ENCODE assay signal across 16 cellular contexts in the genomic region with DNA sequence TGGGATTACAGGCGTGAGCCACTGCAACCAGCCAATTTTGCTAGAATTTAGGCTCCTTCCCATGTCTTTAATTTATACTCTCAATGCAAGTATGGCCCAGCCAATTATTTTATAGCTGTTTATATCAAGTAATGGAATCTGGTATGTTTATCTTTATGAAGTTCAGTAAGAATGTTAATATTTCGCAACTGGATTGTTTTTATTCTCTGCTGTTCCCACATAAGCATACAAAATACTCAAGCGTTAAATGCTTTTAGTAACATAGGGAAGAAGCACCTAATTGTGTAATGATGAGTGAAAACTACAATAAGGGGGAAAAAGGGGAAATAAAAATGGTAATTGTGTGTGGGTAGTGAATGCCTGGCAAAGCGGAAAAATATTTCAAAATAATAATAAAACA. TPM values are rescaled to one million over a fixed set of nuclear protein-coding genes. Genes with fewer than 3 reads are reported as not detected.
A peak's percentile ranks its signal among the peaks of the same experiment; 100 is the strongest.
DNase-seq lines count a peak whose midpoint lies in the region; ATAC-seq and TF ChIP-seq lines count a peak whose summit lies in the region.
"Had no signal": no experiment of that assay in that cellular context is flagged by ENCODE, and none has a peak within 500 bp of the region (broad histone marks: within the 10 kb centered on the region; RNA-seq: fewer than 3 reads in every experiment).

No MANE protein-coding gene starts in this region.

- no peak overlapping the region for H4K91ac ChIP-seq in IMR-90 (ENCODE audit: insufficient read depth, low read depth, low read length)

- no peak overlapping the region for H2AK9ac ChIP-seq in IMR-90 (replicated peaks; ENCODE audit: low read depth, low read length, poor library complexity)

- in situ Hi-C loops in IMR-90 (cut with MboI; ENCODE audit: low sequenced_read_pairs): no loop called here

- H3K14ac ChIP-seq in IMR-90 (replicated peaks; ENCODE audit: low read depth, low read length): no peak overlapping the region

- intact Hi-C loops in IMR-90 (cut with micrococcal nuclease): no loop called here
- intact Hi-C loops in activated naive CD4-positive, alpha-beta T cell treated with anti-CD3 and anti-CD28 coated beads for 36 hours (cut with micrococcal nuclease): no loop called here
- intact Hi-C loops in activated CD4-positive, alpha-beta memory T cell treated with anti-CD3 and anti-CD28 coated beads for 36 hours (cut with micrococcal nuclease): no loop called here

- no peak overlapping the region for H3K18ac ChIP-seq in IMR-90 (ENCODE audit: low read depth, low read length)

- H3K36me3 Mint-ChIP-seq in activated naive CD4-positive, alpha-beta T cell treated with anti-CD3 and anti-CD28 coated beads for 36 hours (ENCODE audit: low read depth): peaks cover 33% of the 10 kb centered on the region
- peaks cover 32% of the 10 kb centered on the region for H3K36me3 Mint-ChIP-seq in activated CD4-positive, alpha-beta memory T cell treated with anti-CD3 and anti-CD28 coated beads for 36 hours

- H3K9me3 Mint-ChIP-seq in activated naive CD4-positive, alpha-beta T cell treated with anti-CD3 and anti-CD28 coated beads for 36 hours: no peaks in the 10 kb centered on the region
- H3K9me3 Mint-ChIP-seq in activated CD4-positive, alpha-beta memory T cell treated with anti-CD3 and anti-CD28 coated beads for 36 hours: no peaks in the 10 kb centered on the region
- H3K9me3 Mint-ChIP-seq: activated T-helper 1 cell treated with anti-CD3 and anti-CD28 coated beads, Interleukin-12 subunit alpha, Interleukin-12 subunit beta, Interleukin-2, Interleukin-4 antibody, amounts not matched to agents 30 ng/mL and 10 ng/mL and 1 ng/mL, durations not matched to agents 14 hours and 24 hours and 36 hours; nephron; stimulated activated naive CD8-positive, alpha-beta T cell treated with anti-CD3 and anti-CD28 coated beads, Interleukin-15, amount 100 ng/mL, for 72 hours; T-cell had no signal

- H3K4me2 ChIP-seq in IMR-90 (ENCODE audit: low read depth, low read length) (no peak overlapping the region), SU-DHL-6 (ENCODE audit: low read depth, low read length, poor library complexity, severe bottlenecking) (peak overlapping the region; percentile 15)

- peak; percentile 31 for DNase-seq in AG04449 (ENCODE audit: low read depth, low spot score)
- DNase-seq in IMR-90: peak; percentile 72
- DNase-seq in foreskin fibroblast: peak; percentile 9 to 38
- no peak for DNase-seq in NCI-H345 treated with DMSO at 0.1 percent for 48 hours (lab: John Stamatoyannopoulos, UW; ENCODE audit: unreplicated experiment)
- DNase-seq in activated naive CD4-positive, alpha-beta T cell treated with anti-CD3 and anti-CD28 coated beads for 36 hours: no peak
- no peak for DNase-seq in activated CD4-positive, alpha-beta memory T cell treated with anti-CD3 and anti-CD28 coated beads for 36 hours
- DNase-seq in GDM1 (lab: John Stamatoyannopoulos, UW): no peak
- DNase-seq: glutamatergic neuron; GOT3; NCI-H2081 treated with DMSO at 0.1 percent for 48 hours; NCI-H69; stimulated activated naive CD8-positive, alpha-beta T cell treated with anti-CD3 and anti-CD28 coated beads, Interleukin-15, amount 100 ng/mL, for 72 hours; T-cell had no signal

- no peak overlapping the region for H3K27ac Mint-ChIP-seq in activated naive CD4-positive, alpha-beta T cell treated with anti-CD3 and anti-CD28 coated beads for 36 hours
- no peak overlapping the region for H3K27ac Mint-ChIP-seq in activated CD4-positive, alpha-beta memory T cell treated with anti-CD3 and anti-CD28 coated beads for 36 hours
- H3K27ac Mint-ChIP-seq: activated T-helper 1 cell treated with anti-CD3 and anti-CD28 coated beads, Interleukin-12 subunit alpha, Interleukin-12 subunit beta, Interleukin-2, Interleukin-4 antibody, amounts not matched to agents 30 ng/mL and 10 ng/mL and 1 ng/mL, durations not matched to agents 14 hours and 24 hours and 36 hours; stimulated activated naive CD8-positive, alpha-beta T cell treated with anti-CD3 and anti-CD28 coated beads, Interleukin-15, amount 100 ng/mL, for 72 hours; T-cell had no signal

- H3K27me3 Mint-ChIP-seq in activated naive CD4-positive, alpha-beta T cell treated with anti-CD3 and anti-CD28 coated beads for 36 hours (ENCODE audit: low read depth): no peaks in the 10 kb centered on the region
- H3K27me3 Mint-ChIP-seq in activated CD4-positive, alpha-beta memory T cell treated with anti-CD3 and anti-CD28 coated beads for 36 hours: no peaks in the 10 kb centered on the region
- H3K27me3 Mint-ChIP-seq: stimulated activated naive CD8-positive, alpha-beta T cell treated with anti-CD3 and anti-CD28 coated beads, Interleukin-15, amount 100 ng/mL, for 72 hours; T-cell had no signal

- no peak overlapping the region for H2BK120ac ChIP-seq in IMR-90 (ENCODE audit: low read depth, low read length)

- H4K20me1 ChIP-seq in IMR-90 (ENCODE audit: insufficient read depth, low read length) (0 out of 2 replicates have a peak, but pooled peaks cover 2% of the 10 kb centered on the region), SU-DHL-6 (ENCODE audit: low read depth, low read length) (no peaks in the 10 kb centered on the region)

- peak overlapping the region; percentile 48; the same call in 1 of the 2 replicates for H3K4ac ChIP-seq in IMR-90 (ENCODE audit: low read depth, low read length)

- peak; percentile 82 for ATAC-seq in IMR-90 (ENCODE audit: low read depth)
- ATAC-seq: stimulated activated naive CD8-positive, alpha-beta T cell treated with anti-CD3 and anti-CD28 coated beads, Interleukin-15, amount 100 ng/mL, for 72 hours; T-cell had no signal

- CTCF ChIA-PET in AG04449 (lab: Yijun Ruan, JAX) (no interaction called here), IMR-90 (lab: Yijun Ruan, JAX) (interaction anchor here (0.6 kb wide), 1 partner anchor 12 kb away, joined by 5 read pairs; no protein-coding TSS in a partner anchor)
- CTCF ChIA-PET in activated naive CD4-positive, alpha-beta T cell treated with anti-CD3 and anti-CD28 coated beads for 36 hours (lab: Charles Lee): no interaction called here
- CTCF ChIA-PET in activated CD4-positive, alpha-beta memory T cell treated with anti-CD3 and anti-CD28 coated beads for 36 hours (lab: Charles Lee): no interaction called here

- POLR2A ChIA-PET in AG04449 (lab: Yijun Ruan, JAX) (no interaction called here), IMR-90 (lab: Charles Lee; ENCODE audit: unreplicated experiment) (no interaction called here)
- POLR2A ChIA-PET in activated CD4-positive, alpha-beta memory T cell treated with anti-CD3 and anti-CD28 coated beads for 36 hours (lab: Charles Lee): no interaction called here

- H2AK5ac ChIP-seq in IMR-90 (ENCODE audit: low read depth, low read length): no peak overlapping the region

- no peaks in the 10 kb centered on the region for H3K9me1 ChIP-seq in IMR-90 (ENCODE audit: insufficient read depth, low read length)

- no peaks in the 10 kb centered on the region for H3K9me2 ChIP-seq in SU-DHL-6 (replicated peaks; ENCODE audit: insufficient read depth, low read length)

- no peak overlapping the region for H2BK20ac ChIP-seq in IMR-90 (ENCODE audit: low read depth, low read length)

- no CpG with 5 or more reads among the region's 4 CpGs for whole genome bisulfite sequencing in IMR-90 (ENCODE audit: extremely low coverage in 2 of 2, insufficient read length in 1 of 2), 2 experiments

- H3K27me3 ChIP-seq in IMR-90 (ENCODE audit: control insufficient read depth, insufficient read depth, low read length): no peaks in the 10 kb centered on the region
- no peaks in the 10 kb centered on the region for H3K27me3 ChIP-seq in SU-DHL-6 (ENCODE audit: low read length)

- no peak overlapping the region for H3K23ac ChIP-seq in IMR-90 (ENCODE audit: low read depth, low read length)

- no peak for TF ChIP-seq RAD21 in IMR-90 (IDR thresholded peaks at IDR 0.05; ENCODE audit: low read length)

- TF ChIP-seq POLR2A in IMR-90 (IDR thresholded peaks at IDR 0.05; ENCODE audit: low read depth, low read length): no peak

- TF ChIP-seq CTCF in AG04449 (IDR thresholded peaks at IDR 0.05; ENCODE audit: insufficient read depth, low read length, missing control alignments) (no peak), IMR-90 (conservative IDR thresholded peaks at IDR 0.05; ENCODE audit: low read depth, low read length) (no peak), SU-DHL-6 (IDR thresholded peaks at IDR 0.05; ENCODE audit: insufficient read depth, low read length, poor library complexity, severe bottlenecking) (no peak), foreskin fibroblast (IDR thresholded peaks at IDR 0.05; ENCODE audit: low read depth, low read length) (no peak)

- H3K9me3 ChIP-seq in IMR-90 (ENCODE audit: control insufficient read depth, insufficient read depth, low read length) (no peaks in the 10 kb centered on the region), SU-DHL-6 (ENCODE audit: insufficient read depth, low read length) (no peaks in the 10 kb centered on the region)

- H2AFZ ChIP-seq in IMR-90 (replicated peaks; ENCODE audit: low read length, poor library complexity) (no peak overlapping the region), SU-DHL-6 (ENCODE audit: low read depth, low read length, severe bottlenecking) (no peak overlapping the region)

- H3K36me3 ChIP-seq in IMR-90 (ENCODE audit: control insufficient read depth, insufficient read depth, low read length): peaks cover 8% of the 10 kb centered on the region
- peaks cover 16% of the 10 kb centered on the region for H3K36me3 ChIP-seq in SU-DHL-6 (ENCODE audit: low read length)

- H3K79me2 ChIP-seq in SU-DHL-6 (ENCODE audit: insufficient read depth, low read length): peaks cover 31% of the 10 kb centered on the region

- H3K4me3 ChIP-seq in AG04449 (ENCODE audit: low read depth, low read length) (no peak overlapping the region), IMR-90 (ENCODE audit: insufficient read depth, low read depth, low read length) (no peak overlapping the region), SU-DHL-6 (ENCODE audit: insufficient read depth, low read length, poor library complexity, severe bottlenecking) (no peak overlapping the region), foreskin fibroblast (ENCODE audit: low read depth in 1 of 2, low read length in 2 of 2) (no peak overlapping the region)

- no peak overlapping the region for H3K4me3 Mint-ChIP-seq in activated naive CD4-positive, alpha-beta T cell treated with anti-CD3 and anti-CD28 coated beads for 36 hours
- no peak overlapping the region for H3K4me3 Mint-ChIP-seq in activated CD4-positive, alpha-beta memory T cell treated with anti-CD3 and anti-CD28 coated beads for 36 hours
- H3K4me3 Mint-ChIP-seq: activated T-helper 1 cell treated with anti-CD3 and anti-CD28 coated beads, Interleukin-12 subunit alpha, Interleukin-12 subunit beta, Interleukin-2, Interleukin-4 antibody, amounts not matched to agents 30 ng/mL and 10 ng/mL and 1 ng/mL, durations not matched to agents 14 hours and 24 hours and 36 hours; nephron; stimulated activated naive CD8-positive, alpha-beta T cell treated with anti-CD3 and anti-CD28 coated beads, Interleukin-15, amount 100 ng/mL, for 72 hours; T-cell had no signal

- no peak overlapping the region; the same call in 1 of the 2 replicates for H4K5ac ChIP-seq in IMR-90 (ENCODE audit: low read depth, low read length)

- H3F3A ChIP-seq in SU-DHL-6 (ENCODE audit: insufficient read depth): no peaks in the 10 kb centered on the region; the same call in 1 of the 2 replicates

- H3K27ac ChIP-seq in IMR-90 (ENCODE audit: insufficient read depth, low read length) (peak overlapping the region; percentile 78; the same call in 1 of the 2 replicates), SU-DHL-6 (ENCODE audit: low read depth, low read length) (no peak overlapping the region)

- peaks cover 20 to 62% of the 10 kb centered on the region in 2 experiments for H3K79me1 ChIP-seq in IMR-90 (ENCODE audit: low read depth in 1 of 2, low read length in 2 of 2)

- dilution Hi-C loops in IMR-90 (cut with HindIII; ENCODE audit: low sequenced_read_pairs, unreplicated experiment): no loop called here

- no peak overlapping the region for H3K9ac ChIP-seq in IMR-90 (ENCODE audit: low read depth, low read length)
- H3K9ac ChIP-seq in SU-DHL-6 (ENCODE audit: low read length): no peak overlapping the region

- no peak overlapping the region for H2BK15ac ChIP-seq in IMR-90 (ENCODE audit: low read depth, low read length)

- no peak overlapping the region for H4K8ac ChIP-seq in IMR-90 (ENCODE audit: low read depth in 2 of 2, low read length in 2 of 2)

- peaks cover 12% of the 10 kb centered on the region for H3K4me1 Mint-ChIP-seq in activated naive CD4-positive, alpha-beta T cell treated with anti-CD3 and anti-CD28 coated beads for 36 hours (ENCODE audit: low read depth)
- peaks cover 10% of the 10 kb centered on the region for H3K4me1 Mint-ChIP-seq in activated CD4-positive, alpha-beta memory T cell treated with anti-CD3 and anti-CD28 coated beads for 36 hours (ENCODE audit: low read depth)

- no TSS peak for BruUV-seq in IMR-90 (replicated peaks; lab: Mats Ljungman, UMichigan)

- H3K4me1 ChIP-seq in IMR-90 (ENCODE audit: control insufficient read depth, insufficient read depth, low read length): peaks cover 6% of the 10 kb centered on the region

- peak overlapping the region; percentile 70 for H2BK5ac ChIP-seq in IMR-90 (ENCODE audit: low read depth, low read length, poor library complexity, severe bottlenecking)

- no peak overlapping the region for H3K56ac ChIP-seq in IMR-90 (ENCODE audit: extremely low read depth, insufficient read depth, low read length)

RNA-seq across cellular contexts. Expression of a gene that starts 21.3 kb away (rescaled TPM):
- total RNA-seq in IMR-90 (2012; rRNA removed): 12.5 and 14.4 TPM in 2 replicates
- 7.5 and 8.8 TPM in 2 replicates for polyA plus RNA-seq in IMR-90 (2012; rRNA removed)
- polyA plus RNA-seq in IMR-90 (2012; cell fraction: cytosol; rRNA removed): 4.0 TPM in 2 replicates
- polyA plus RNA-seq in IMR-90 (2012; cell fraction: nucleus; rRNA removed; ENCODE audit: low replicate concordance): 4.4 and 12.8 TPM in 2 replicates
- total RNA-seq in activated naive CD4-positive, alpha-beta T cell treated with anti-CD3 and anti-CD28 coated beads for 36 hours: 10 to 100 TPM; 14.8 to 15.8 TPM
- 10 to 100 TPM; 15.7 to 17.4 TPM for total RNA-seq in activated CD4-positive, alpha-beta memory T cell treated with anti-CD3 and anti-CD28 coated beads for 36 hours

Comparison
In these comparisons a context has a peak if more than half of its experiments do, and no peak if none do; other contexts are left out.
1. DNase-seq: peak in AG04449 (single experiment), IMR-90 (single experiment) and foreskin fibroblast (2 of 2); none in NCI-H345 treated with DMSO at 0.1 percent for 48 hours (single experiment), activated naive CD4-positive, alpha-beta T cell treated with anti-CD3 and anti-CD28 coated beads for 36 hours (single experiment), activated CD4-positive, alpha-beta memory T cell treated with anti-CD3 and anti-CD28 coated beads for 36 hours (single experiment) and GDM1 (single experiment).